In genomic region chr2:42328923-42329322, GRCh38 we compare ENCODE assay signal across 28 cellular contexts.
"Had no signal": no experiment of that assay in that cellular context is flagged by ENCODE, and none has a peak within 500 bp of the region (broad histone marks: within the 10 kb centered on the region; RNA-seq: fewer than 3 reads in every experiment).

No MANE protein-coding gene starts in this region.

- H3K27ac ChIP-seq: parathyroid adenoma, psoas muscle, skin epidermis, suprapubic skin, tibial artery, transverse colon, upper lobe of left lung had no signal

- H3K36me3 ChIP-seq: ovary had no signal

- ATAC-seq: psoas muscle; right cardiac atrium; stimulated activated memory B cell treated with anti-CD40 and anti-IgM and Interleukin-4, amounts not matched to agents 10 μg/mL and 1 μg/mL and 100 μg/mL, for 72 hours; stimulated activated naive CD8-positive, alpha-beta T cell treated with anti-CD3 and anti-CD28 coated beads, Interleukin-15, amount 100 ng/mL, for 72 hours; stimulated activated naive CD8-positive, alpha-beta T cell treated with anti-CD3 and anti-CD28 coated beads, Interleukin-15, Interleukin-2, amounts not matched to agents 100 U/mL and 50 U/mL, for 24 hours had no signal

- H3K4me1 Mint-ChIP-seq: nephron; neural progenitor cell; stimulated activated naive CD8-positive, alpha-beta T cell treated with anti-CD3 and anti-CD28 coated beads, Interleukin-15, amount 100 ng/mL, for 72 hours had no signal

- H3K4me3 ChIP-seq: neural progenitor cell, ovary, psoas muscle, skin epidermis, smooth muscle cell, spleen, suprapubic skin, testis, tibial artery, transverse colon, upper lobe of left lung had no signal

- H3K27me3 ChIP-seq: neural progenitor cell, ovary, spleen, suprapubic skin, testis, tibial artery, transverse colon, upper lobe of left lung had no signal

- H3K9me3 ChIP-seq: ovary, psoas muscle, spleen, suprapubic skin, testis, tibial artery, transverse colon, upper lobe of left lung had no signal

- H3K27ac Mint-ChIP-seq: natural killer cell; neural progenitor cell; stimulated activated memory B cell treated with anti-CD40 and anti-IgM and Interleukin-4, amounts not matched to agents 10 μg/mL and 1 μg/mL and 100 μg/mL, for 72 hours had no signal

- H3K4me3 Mint-ChIP-seq: naive thymus-derived CD4-positive, alpha-beta T cell; natural killer cell; nephron; neural progenitor cell; stimulated activated memory B cell treated with anti-CD40 and anti-IgM and Interleukin-4, amounts not matched to agents 10 μg/mL and 1 μg/mL and 100 μg/mL, for 72 hours; stimulated activated naive CD8-positive, alpha-beta T cell treated with anti-CD3 and anti-CD28 coated beads, Interleukin-15, amount 100 ng/mL, for 72 hours had no signal

- H3K27me3 Mint-ChIP-seq: naive thymus-derived CD4-positive, alpha-beta T cell; progenitor cell of endocrine pancreas; stimulated activated memory B cell treated with anti-CD40 and anti-IgM and Interleukin-4, amounts not matched to agents 10 μg/mL and 1 μg/mL and 100 μg/mL, for 72 hours; stimulated activated naive CD8-positive, alpha-beta T cell treated with anti-CD3 and anti-CD28 coated beads, Interleukin-15, amount 100 ng/mL, for 72 hours had no signal

- H3K9me3 Mint-ChIP-seq: naive thymus-derived CD4-positive, alpha-beta T cell; natural killer cell; nephron; neural progenitor cell; stimulated activated memory B cell treated with anti-CD40 and anti-IgM and Interleukin-4, amounts not matched to agents 10 μg/mL and 1 μg/mL and 100 μg/mL, for 72 hours; stimulated activated naive CD8-positive, alpha-beta T cell treated with anti-CD3 and anti-CD28 coated beads, Interleukin-15, amount 100 ng/mL, for 72 hours had no signal

- H3K4me1 ChIP-seq: neural progenitor cell, psoas muscle, transverse colon, upper lobe of left lung had no signal

- DNase-seq: natural killer cell; occipital lobe; ovary; posterior cingulate gyrus; psoas muscle; right cardiac atrium; spleen; stimulated activated CD4-positive, alpha-beta T cell treated with anti-CD3 and anti-CD28 coated beads, Interleukin-12 subunit alpha, Interleukin-12 subunit beta, amount 100 ng/mL, for 4 hours; stimulated activated CD4-positive, alpha-beta T cell treated with anti-CD3 and anti-CD28 coated beads, Interleukin-1b, Interleukin-23, amount 100 ng/mL, for 48 hours; stimulated activated CD4-positive, alpha-beta T cell treated with anti-CD3 and anti-CD28 coated beads, Interleukin-4, amount 100 ng/mL, for 1 hour; stimulated activated CD4-positive, alpha-beta T cell treated with anti-CD3 and anti-CD28 coated beads, Interleukin-4, amount 100 ng/mL, for 4 hours; stimulated activated CD8-positive, alpha-beta memory T cell treated with anti-CD3 and anti-CD28 coated beads, Interleukin-4, amount 100 ng/mL, for 48 hours; stimulated activated naive CD8-positive, alpha-beta T cell treated with anti-CD3 and anti-CD28 coated beads, Interleukin-15, amount 100 ng/mL, for 72 hours; stimulated activated naive CD8-positive, alpha-beta T cell treated with anti-CD3 and anti-CD28 coated beads, Interleukin-15, Interleukin-2, amounts not matched to agents 100 U/mL and 50 U/mL, for 24 hours; substantia nigra; testis; tibial artery; transverse colon; upper lobe of left lung had no signal
